Comparison of ENCODE assay signal across 8 cellular contexts in genomic region chr6:292506-293184, GRCh38. TPM values are rescaled to one million over a fixed set of nuclear protein-coding genes. Genes with fewer than 3 reads are reported as not detected.
DNase-seq lines count a peak whose midpoint lies in the region; ATAC-seq and TF ChIP-seq lines count a peak whose summit lies in the region.

No MANE protein-coding gene starts in this region.

- peak; percentile 27 for ATAC-seq in GM21367 (IDR thresholded peaks at IDR 0.05; ENCODE audit: unreplicated experiment)

- no peaks in the 10 kb centered on the region for H3K36me3 ChIP-seq in BE2C
- no peaks in the 10 kb centered on the region for H3K36me3 ChIP-seq in HUES6 (ENCODE audit: control insufficient read depth, insufficient read depth, low read length)
- H3K36me3 ChIP-seq in osteoblast (ENCODE audit: insufficient read depth, low read length): no peaks in the 10 kb centered on the region
- H3K36me3 ChIP-seq in tibial artery: no peaks in the 10 kb centered on the region

- DNase-seq in BE2C (no peak), fibroblast of the aortic adventitia (ENCODE audit: low read depth) (peak; percentile 46), osteoblast (ENCODE audit: insufficient read length, low spot score, missing footprints) (peak; percentile 94), tibial artery (peak; percentile 77 to 85), middle frontal gyrus (ENCODE audit: extremely low spot score, low spot score) (no peak)
- DNase-seq in activated CD8-positive, alpha-beta memory T cell treated with anti-CD3 and anti-CD28 coated beads, Interleukin-2, amount 50 U/mL, for 4 hours: peak; percentile 85

- H3K9me3 ChIP-seq in BE2C (no peaks in the 10 kb centered on the region), HUES6 (ENCODE audit: control insufficient read depth, insufficient read depth, low read depth, low read length) (peaks cover 22% of the 10 kb centered on the region), osteoblast (ENCODE audit: low read depth, low read length) (no peaks in the 10 kb centered on the region), tibial artery (no peaks in the 10 kb centered on the region)

- peaks cover 9% of the 10 kb centered on the region for H3K79me2 ChIP-seq in osteoblast (ENCODE audit: insufficient read depth, low read length)

- peaks cover 9% of the 10 kb centered on the region for H4K20me1 ChIP-seq in osteoblast (ENCODE audit: insufficient read depth, low read length)

- peak overlapping the region; percentile 89 for H3K4me2 ChIP-seq in osteoblast (ENCODE audit: insufficient read depth, low read length)

- H3K4me1 ChIP-seq in BE2C (no peaks in the 10 kb centered on the region), HUES6 (ENCODE audit: control insufficient read depth, insufficient read depth, low read length) (0 out of 2 replicates have a peak, but pooled peaks cover 8% of the 10 kb centered on the region), osteoblast (ENCODE audit: insufficient read depth, low read length) (peaks cover 9% of the 10 kb centered on the region), tibial artery (peaks cover 0 to 36% (median 20%) of the 10 kb centered on the region in 4 donors)

- H3K4me3 ChIP-seq in BE2C (ENCODE audit: low read depth, low read length) (peak overlapping the region; percentile 57), HUES6 (ENCODE audit: low read depth, low read length) (peak overlapping the region; percentile 75), fibroblast of the aortic adventitia (ENCODE audit: low read depth, low read length) (peak overlapping the region; percentile 80), osteoblast (ENCODE audit: insufficient read depth, low read length) (peak overlapping the region; percentile 73), tibial artery (peak overlapping the region; percentile 77 to 78)

- peak overlapping the region; percentile 42 for H3K9ac ChIP-seq in HUES6 (ENCODE audit: low read length)

- peaks cover 17% of the 10 kb centered on the region for H3K27me3 ChIP-seq in BE2C
- H3K27me3 ChIP-seq in HUES6 (ENCODE audit: control insufficient read depth, insufficient read depth, low read length): peaks cover 2% of the 10 kb centered on the region; the same call in 1 of the 2 replicates
- peaks cover 8% of the 10 kb centered on the region for H3K27me3 ChIP-seq in osteoblast (ENCODE audit: insufficient read depth, low read length)
- no peaks in the 10 kb centered on the region for H3K27me3 ChIP-seq in tibial artery

- peak overlapping the region; percentile 85 for H2AFZ ChIP-seq in osteoblast (ENCODE audit: low read length)

- TF ChIP-seq CTCF in BE2C (IDR thresholded peaks at IDR 0.05; ENCODE audit: low read depth, low read length): no peak
- TF ChIP-seq CTCF in fibroblast of the aortic adventitia (IDR thresholded peaks at IDR 0.05; ENCODE audit: insufficient read depth, low read length): no peak
- TF ChIP-seq CTCF in osteoblast (IDR thresholded peaks at IDR 0.05; ENCODE audit: extremely low read depth, low read depth, low read length): no peak
- TF ChIP-seq CTCF in tibial artery (IDR thresholded peaks at IDR 0.05): no peak

- peak overlapping the region; percentile 11; the same call in 1 of the 2 replicates for H3K27ac ChIP-seq in HUES6 (ENCODE audit: low read depth, low read length)
- H3K27ac ChIP-seq in osteoblast (ENCODE audit: low read depth, low read length): no peak overlapping the region
- H3K27ac ChIP-seq in tibial artery: peak overlapping the region; percentile 92 to 96

- intact Hi-C loops in tibial artery (cut with DNase I; ENCODE audit: low total_unique reads): no loop called here

RNA-seq across cellular contexts. Expression of gene DUSP22, which starts 0.4 kb away (rescaled TPM):
- polyA plus RNA-seq in BE2C (2012; ENCODE audit: insufficient read depth, insufficient read length, low read depth): 2.5 TPM
- 17.0 and 18.6 TPM in 2 replicates for total RNA-seq in fibroblast of the aortic adventitia (ENCODE audit: low replicate concordance)
- total RNA-seq in osteoblast: 18.1 and 25.6 TPM in 2 replicates

Comparison
In these comparisons a context has a peak if more than half of its experiments do, and no peak if none do; other contexts are left out.
1. DNase-seq: peak in activated CD8-positive, alpha-beta memory T cell treated with anti-CD3 and anti-CD28 coated beads, Interleukin-2, amount 50 U/mL, for 4 hours (single experiment), fibroblast of the aortic adventitia (single experiment), osteoblast (single experiment) and tibial artery (2 of 2); none in BE2C (single experiment) and middle frontal gyrus (single experiment).
2. Peak in every context shown above with its lines, with median percentiles within 50 percentile points of each other: H3K4me3 ChIP-seq.